In genomic region chr18:713135-713490, GRCh38 we compare ENCODE assay signal across 8 cellular contexts. TPM values are rescaled to one million over a fixed set of nuclear protein-coding genes. Genes with fewer than 3 reads are reported as not detected.
DNase-seq lines count a peak whose midpoint lies in the region; ATAC-seq and TF ChIP-seq lines count a peak whose summit lies in the region.

No MANE protein-coding gene starts in this region.

- H3K4me1 Mint-ChIP-seq in H9: peaks cover 6 to 7% of the 10 kb centered on the region in 2 experiments
- H3K4me1 Mint-ChIP-seq in activated CD8-positive, alpha-beta T cell treated with anti-CD3 and anti-CD28 coated beads for 36 hours (ENCODE audit: low read depth): peaks cover 64% of the 10 kb centered on the region

- H3K23me2 ChIP-seq in H9 (ENCODE audit: insufficient read length, low read depth, low read length, poor library complexity, severe bottlenecking): peaks cover 8% of the 10 kb centered on the region

- CTCF ChIA-PET in activated CD8-positive, alpha-beta T cell treated with anti-CD3 and anti-CD28 coated beads for 36 hours (lab: Charles Lee): interaction anchor here (0.7 to 2.2 kb wide), 21 partner anchors 11 to 189 kb away, joined by 3 to 28 read pairs (median 4); partner anchors contain the start of gene YES1

- no peak for TF ChIP-seq CTCF in H9 (conservative IDR thresholded peaks at IDR 0.05)
- no peak for TF ChIP-seq CTCF in activated CD8-positive, alpha-beta T cell treated with anti-CD3 and anti-CD28 coated beads for 36 hours (IDR thresholded peaks at IDR 0.05)
- TF ChIP-seq CTCF in foreskin keratinocyte (conservative IDR thresholded peaks at IDR 0.05): no peak
- no peak for TF ChIP-seq CTCF in gastrocnemius medialis (IDR thresholded peaks at IDR 0.05 in 4 of 5, conservative IDR thresholded peaks at IDR 0.05 in 1 of 5)
- TF ChIP-seq CTCF in GM13976 (IDR thresholded peaks at IDR 0.05; ENCODE audit: borderline replicate concordance, control extremely low read depth, extremely low read depth, insufficient read depth, missing control alignments): no peak
- TF ChIP-seq CTCF in omental fat pad (IDR thresholded peaks at IDR 0.05): no peak

- WGBS in H9 (ENCODE audit: extremely low coverage, insufficient read length, low lambda C conversion rate): no CpG with 5 or more reads among the region's 23 CpGs

- H4K8ac ChIP-seq in H9 (replicated peaks; ENCODE audit: insufficient read length, low read depth, low read length): no peak overlapping the region

- POLR2A ChIA-PET in activated CD8-positive, alpha-beta T cell treated with anti-CD3 and anti-CD28 coated beads for 36 hours (lab: Charles Lee): interaction anchor here (1.0 to 2.2 kb wide), 6 partner anchors 8 to 117 kb away, joined by 3 to 9 read pairs (median 6); partner anchors contain the start of gene TYMS

- H3K4me2 ChIP-seq in H9 (ENCODE audit: insufficient read depth, insufficient read length, low read length): peak overlapping the region; percentile 42

- no peak overlapping the region for H2AFZ ChIP-seq in H9 (ENCODE audit: low read length)

- DNase-seq in H9: peak; percentile 42
- DNase-seq in activated CD8-positive, alpha-beta T cell treated with anti-CD3 and anti-CD28 coated beads for 36 hours: peak; percentile 15
- no peak for DNase-seq in foreskin keratinocyte
- DNase-seq in gastrocnemius medialis: no peak
- DNase-seq in GM13976 (ENCODE audit: low spot score): no peak
- no peak for DNase-seq in sciatic nerve (ENCODE audit: low spot score)
- no peak for DNase-seq in omental fat pad (ENCODE audit: low spot score)
- DNase-seq in epidermal melanocyte (ENCODE audit: insufficient read length, low spot score): no peak

- H2BK12ac ChIP-seq in H9 (ENCODE audit: insufficient read length, low read depth, low read length): no peak overlapping the region

- H3K9me3 ChIP-seq in H9 (ENCODE audit: control insufficient read depth, low read depth, low read length): no peaks in the 10 kb centered on the region
- H3K9me3 ChIP-seq in gastrocnemius medialis: no peaks in the 10 kb centered on the region

- no peaks in the 10 kb centered on the region for H3K27me3 ChIP-seq in H9 (ENCODE audit: insufficient read depth, low read length)
- H3K27me3 ChIP-seq in foreskin keratinocyte: no peaks in the 10 kb centered on the region
- H3K27me3 ChIP-seq in gastrocnemius medialis: no peaks in the 10 kb centered on the region

- no peak for ATAC-seq in activated CD8-positive, alpha-beta T cell treated with anti-CD3 and anti-CD28 coated beads for 36 hours
- no peak for ATAC-seq in foreskin keratinocyte
- ATAC-seq in gastrocnemius medialis: no peak
- no peak for ATAC-seq in sciatic nerve
- ATAC-seq in omental fat pad (ENCODE audit: low FRiP score): no peak

- H2AK5ac ChIP-seq in H9 (ENCODE audit: insufficient read length, low read length): no peak overlapping the region

- peak overlapping the region; percentile 58 to 64 for H3K4me3 Mint-ChIP-seq in H9
- H3K4me3 Mint-ChIP-seq in activated CD8-positive, alpha-beta T cell treated with anti-CD3 and anti-CD28 coated beads for 36 hours: peak overlapping the region; percentile 45

- no peak overlapping the region for H3K27ac Mint-ChIP-seq in H9
- peak overlapping the region; percentile 57 for H3K27ac Mint-ChIP-seq in activated CD8-positive, alpha-beta T cell treated with anti-CD3 and anti-CD28 coated beads for 36 hours

- no peak overlapping the region for H3K9ac ChIP-seq in H9 (ENCODE audit: extremely low read depth, insufficient read length, low read length)

- H4K20me1 ChIP-seq in H9 (ENCODE audit: control insufficient read depth, insufficient read depth, insufficient read length): no peaks in the 10 kb centered on the region

- H3K79me1 ChIP-seq in H9 (ENCODE audit: insufficient read depth, low read depth, low read length, poor library complexity, severe bottlenecking): peaks cover 3% of the 10 kb centered on the region

- H2BK20ac ChIP-seq in H9 (ENCODE audit: low read depth, low read length, poor library complexity, severe bottlenecking): no peak overlapping the region

- H3K4me1 ChIP-seq in H9 (ENCODE audit: insufficient read depth, low read length): 0 out of 2 replicates have a peak, but pooled peaks cover 2% of the 10 kb centered on the region
- H3K4me1 ChIP-seq in foreskin keratinocyte: peaks cover 13% of the 10 kb centered on the region
- H3K4me1 ChIP-seq in gastrocnemius medialis: peaks cover 0 to 6% of the 10 kb centered on the region in 2 donors

- H3K36me3 ChIP-seq in gastrocnemius medialis: no peaks in the 10 kb centered on the region

- H3K4me3 ChIP-seq in gastrocnemius medialis: peak overlapping the region; percentile 69 to 82 (median 76)

- intact Hi-C loops in activated CD8-positive, alpha-beta T cell treated with anti-CD3 and anti-CD28 coated beads for 36 hours (cut with micrococcal nuclease): loop anchor here (10.0 kb wide), 1 partner anchor 122 kb away; no protein-coding TSS in a partner anchor
- intact Hi-C loops in gastrocnemius medialis (cut with DNase I; ENCODE audit: low total_unique reads) (loop anchor here (5.0 kb wide), 1 partner anchor 99 kb away; the partner anchor contains the start of gene YES1), sciatic nerve (cut with DNase I) (no loop called here)

- H4K5ac ChIP-seq in H9 (ENCODE audit: insufficient read length, low read depth, low read length): no peak overlapping the region

- H3K56ac ChIP-seq in H9 (ENCODE audit: insufficient read length, low read depth, low read length): no peak overlapping the region

- H2BK120ac ChIP-seq in H9 (ENCODE audit: low read depth, low read length, poor library complexity, severe bottlenecking): no peak overlapping the region

- peaks cover 4 to 23% (median 10%) of the 10 kb centered on the region in 3 experiments; a peak in 5 of 7 replicates for H3K36me3 Mint-ChIP-seq in H9 (ENCODE audit: insufficient read depth in 1 of 3, low read depth in 3 of 3)
- peaks cover 43% of the 10 kb centered on the region for H3K36me3 Mint-ChIP-seq in activated CD8-positive, alpha-beta T cell treated with anti-CD3 and anti-CD28 coated beads for 36 hours (ENCODE audit: low read depth)

- H3K27ac ChIP-seq in H9 (ENCODE audit: insufficient read length, low read depth, low read length): no peak overlapping the region
- peak overlapping the region; percentile 89 for H3K27ac ChIP-seq in foreskin keratinocyte
- H3K27ac ChIP-seq in gastrocnemius medialis: peak overlapping the region; percentile 69 to 82 (median 76)

- H3K18ac ChIP-seq in H9 (ENCODE audit: insufficient read length, low read depth, low read length): no peak overlapping the region

- no peak overlapping the region for H2BK5ac ChIP-seq in H9 (ENCODE audit: insufficient read length, low read length)

- H3K14ac ChIP-seq in H9 (ENCODE audit: insufficient read depth, low read length): peak overlapping the region; percentile 78; the same call in 1 of the 2 replicates

- H3K23ac ChIP-seq in H9 (ENCODE audit: insufficient read length, low read depth, low read length): no peak overlapping the region

- in situ Hi-C loops in gastrocnemius medialis (cut with MboI; ENCODE audit: low sequenced_read_pairs in 4 of 4): no loop called here
- in situ Hi-C loops in GM13976 (cut with MboI; ENCODE audit: low sequenced_read_pairs, unreplicated experiment): no loop called here

- no peak overlapping the region for H4K91ac ChIP-seq in H9 (ENCODE audit: insufficient read length, low read depth, low read length)

- H3K79me2 ChIP-seq in H9 (ENCODE audit: insufficient read depth, low read length): no peaks in the 10 kb centered on the region

- peaks cover 5% of the 10 kb centered on the region for H3K27me3 Mint-ChIP-seq in H9 (ENCODE audit: low read depth)
- H3K27me3 Mint-ChIP-seq in activated CD8-positive, alpha-beta T cell treated with anti-CD3 and anti-CD28 coated beads for 36 hours: no peaks in the 10 kb centered on the region

- no peak overlapping the region for H3K4ac ChIP-seq in H9 (ENCODE audit: low read depth, low read length)

- H3T11ph ChIP-seq in H9 (ENCODE audit: low read length): no peak overlapping the region

- H2BK15ac ChIP-seq in H9 (ENCODE audit: low read depth, low read length): no peak overlapping the region

- H3K9me3 Mint-ChIP-seq in H9: peaks cover 3 to 7% of the 10 kb centered on the region in 2 experiments; a peak in 3 of 5 replicates
- H3K9me3 Mint-ChIP-seq in activated CD8-positive, alpha-beta T cell treated with anti-CD3 and anti-CD28 coated beads for 36 hours: peaks cover 1% of the 10 kb centered on the region

- TF ChIP-seq POLR2A in gastrocnemius medialis (IDR thresholded peaks at IDR 0.05): no peak

RNA-seq across cellular contexts. Expression of gene ENOSF1, which starts 0.7 kb away (rescaled TPM):
- total RNA-seq in H9 (2021): 37.9 and 40.3 TPM in 2 replicates
- total RNA-seq in activated CD8-positive, alpha-beta T cell treated with anti-CD3 and anti-CD28 coated beads for 36 hours: 100 to 1,000 TPM; 113 to 114 TPM
- total RNA-seq in foreskin keratinocyte: 21.5 and 28.8 TPM in 2 replicates
- polyA plus RNA-seq in foreskin keratinocyte: 15.4 and 22.6 TPM in 2 replicates
- 10 to 100 TPM in 2 of 4 donors, 1 to 10 TPM in 2; 6.0 to 16.1 (median 10.3) TPM for total RNA-seq in gastrocnemius medialis
- total RNA-seq in sciatic nerve: 81.3 TPM
- 100 to 1,000 TPM in 1 of 4 donors, 10 to 100 TPM in 3; 31.7 to 104 (median 45.2) TPM for total RNA-seq in omental fat pad

RNA-seq across cellular contexts. Expression of gene TYMS, which starts 55.7 kb away (rescaled TPM):
- 135 and 140 TPM in 2 replicates for total RNA-seq in H9 (2021)
- 100 to 1,000 TPM; 324 to 329 TPM for total RNA-seq in activated CD8-positive, alpha-beta T cell treated with anti-CD3 and anti-CD28 coated beads for 36 hours
- 48.0 and 80.2 TPM in 2 replicates for total RNA-seq in foreskin keratinocyte
- polyA plus RNA-seq in foreskin keratinocyte: 75.9 and 127 TPM in 2 replicates
- total RNA-seq in gastrocnemius medialis: 1 to 10 TPM in 1 of 4 donors, under 1 TPM in 1, not detected in 2; 0.20 to 1.7 TPM
- total RNA-seq in sciatic nerve: 1.8 TPM
- 1 to 10 TPM in 1 of 4 donors, under 1 TPM in 2, not detected in 1; 0.50 to 6.4 (median 0.65) TPM for total RNA-seq in omental fat pad

Comparison
In these comparisons a context has a peak if more than half of its experiments do, and no peak if none do; other contexts are left out.
1. DNase-seq: peak in H9 (single experiment) and activated CD8-positive, alpha-beta T cell treated with anti-CD3 and anti-CD28 coated beads for 36 hours (single experiment); none in foreskin keratinocyte (0 of 2), gastrocnemius medialis (0 of 2), GM13976 (single experiment), sciatic nerve (single experiment), omental fat pad (single experiment) and epidermal melanocyte (single experiment).